In genomic region chr2:101762451-101763171, GRCh38 we compare ENCODE assay signal across 10 cellular contexts.
DNase-seq lines count a peak whose midpoint lies in the region; ATAC-seq and TF ChIP-seq lines count a peak whose summit lies in the region.
"Had no signal": no experiment of that assay in that cellular context is flagged by ENCODE, and none has a peak within 500 bp of the region (broad histone marks: within the 10 kb centered on the region; RNA-seq: fewer than 3 reads in every experiment).

No MANE protein-coding gene starts in this region.

- TF ChIP-seq CTCF in CD4-positive, alpha-beta T cell (IDR thresholded peaks at IDR 0.05): no peak
- TF ChIP-seq CTCF in RWPE1 (conservative IDR thresholded peaks at IDR 0.05; ENCODE audit: low read depth) (no peak), neutrophil (IDR thresholded peaks at IDR 0.05) (no peak)

- CTCF ChIA-PET in CD4-positive, alpha-beta T cell (lab: Charles Lee): interaction anchor here (3.4 kb wide), 1 partner anchor 9 kb away, joined by 11 read pairs; no protein-coding TSS in a partner anchor
- CTCF ChIA-PET in RWPE1 (lab: Yijun Ruan, JAX): interaction anchor here (0.6 to 1.0 kb wide), 3 partner anchors 17 to 261 kb away, joined by 3 to 4 read pairs (median 3); no protein-coding TSS in a partner anchor

- DNase-seq in CD4-positive, alpha-beta T cell: no peak
- DNase-seq in RWPE1 (ENCODE audit: low spot score): no peak
- DNase-seq in globus pallidus (ENCODE audit: low spot score): peak; percentile 82
- DNase-seq in H4 (ENCODE audit: low spot score): no peak
- no peak for DNase-seq in activated CD4-positive, CD25-positive, alpha-beta regulatory T cell (lab: John Stamatoyannopoulos, UW)
- DNase-seq in NCI-H510A (lab: John Stamatoyannopoulos, UW): no peak
- DNase-seq in OCI-M1 (lab: John Stamatoyannopoulos, UW): no peak
- DNase-seq: NCI-H748 treated with DMSO at 0.1 percent for 48 hours had no signal

- no peak overlapping the region for H3K27ac ChIP-seq in CD4-positive, alpha-beta T cell (ENCODE audit: low read depth, low read length)
- peak overlapping the region; percentile 57 for H3K27ac ChIP-seq in RWPE1
- H3K27ac ChIP-seq in neutrophil: peak overlapping the region; percentile 79
- H3K27ac ChIP-seq: VCaP had no signal

- H3K36me3 Mint-ChIP-seq in CD4-positive, alpha-beta T cell (ENCODE audit: low read depth): no peaks in the 10 kb centered on the region

- peak overlapping the region; percentile 71 for H3K27ac Mint-ChIP-seq in CD4-positive, alpha-beta T cell

- H3K27me3 Mint-ChIP-seq in CD4-positive, alpha-beta T cell: no peaks in the 10 kb centered on the region

- no peaks in the 10 kb centered on the region for H3K27me3 ChIP-seq in CD4-positive, alpha-beta T cell (ENCODE audit: control insufficient read depth, insufficient read depth, low read length)
- H3K27me3 ChIP-seq in neutrophil: no peaks in the 10 kb centered on the region

- H3K9me3 ChIP-seq in CD4-positive, alpha-beta T cell (ENCODE audit: control insufficient read depth, low read length): no peaks in the 10 kb centered on the region
- no peaks in the 10 kb centered on the region for H3K9me3 ChIP-seq in neutrophil

- peaks cover 80% of the 10 kb centered on the region for H3K4me1 Mint-ChIP-seq in CD4-positive, alpha-beta T cell (ENCODE audit: low read depth)

- H3K36me3 ChIP-seq in neutrophil: no peaks in the 10 kb centered on the region

- H3K9me3 Mint-ChIP-seq in CD4-positive, alpha-beta T cell: no peaks in the 10 kb centered on the region

- intact Hi-C loops in CD4-positive, alpha-beta T cell (cut with DNase I, micrococcal nuclease): loop anchor here in 1 of 2 experiments (10.0 kb wide), 1 partner anchor 62 kb away; no protein-coding TSS in a partner anchor

- POLR2A ChIA-PET in CD4-positive, alpha-beta T cell (lab: Charles Lee): interaction anchor here (1.0 to 2.5 kb wide), 2 partner anchors 11 to 46 kb away, joined by 6 to 7 read pairs; no protein-coding TSS in a partner anchor
- POLR2A ChIA-PET in RWPE1 (lab: Yijun Ruan, JAX; ENCODE audit: low non-redundant PET): no interaction called here

- no peak overlapping the region for H3K4me3 Mint-ChIP-seq in CD4-positive, alpha-beta T cell

- ATAC-seq in CD4-positive, alpha-beta T cell (ENCODE audit: poor library complexity): no peak

- peak overlapping the region; percentile 25 to 30 for H3K4me3 ChIP-seq in neutrophil (ENCODE audit: low read depth in 1 of 2, low read length in 1 of 2)

- peaks cover 41 to 63% of the 10 kb centered on the region in 2 experiments for H3K4me1 ChIP-seq in neutrophil (ENCODE audit: control insufficient read depth in 1 of 2, insufficient read depth in 1 of 2, low read depth in 1 of 2, low read length in 1 of 2)
